ENCODE assay signal across 9 cellular contexts in genomic region chr1:106022312-106022902, GRCh38.
A peak's percentile ranks its signal among the peaks of the same experiment; 100 is the strongest.
DNase-seq lines count a peak whose midpoint lies in the region; ATAC-seq and TF ChIP-seq lines count a peak whose summit lies in the region.
"Had no signal": no experiment of that assay in that cellular context is flagged by ENCODE, and none has a peak within 500 bp of the region (broad histone marks: within the 10 kb centered on the region; RNA-seq: fewer than 3 reads in every experiment).

No MANE protein-coding gene starts in this region.

- no peaks in the 10 kb centered on the region for H3K4me1 Mint-ChIP-seq in T-helper 2 cell treated with Interferon-gamma antibody and Interleukin-4, amounts not matched to agents 5 μg/mL and 100 μg/mL, for 36 hours (ENCODE audit: low read depth)
- H3K4me1 Mint-ChIP-seq in activated T-cell treated with anti-CD3 and anti-CD28 coated beads, Interleukin-2, amount 50 U/mL, for 4 hours (ENCODE audit: low read depth) = no peaks in the 10 kb centered on the region

- DNase-seq in heart left ventricle (no peak), right atrium auricular region (ENCODE audit: low spot score) (no peak), NCI-H446 treated with DMSO at 0.1 percent for 48 hours (lab: John Stamatoyannopoulos, UW) (peak; percentile 43), erythroblast (lab: John Stamatoyannopoulos, UW) (peak; percentile 0 to 5), upper lobe of right lung (no peak), gastrocnemius medialis (no peak)
- no peak for DNase-seq in T-helper 2 cell treated with Interferon-gamma antibody and Interleukin-4, amounts not matched to agents 5 μg/mL and 100 μg/mL, for 36 hours (ENCODE audit: low spot score)
- DNase-seq in activated T-cell treated with anti-CD3 and anti-CD28 coated beads, Interleukin-2, amount 50 U/mL, for 4 hours = no peak
- DNase-seq: NCI-H2029 treated with DMSO at 0.1 percent for 48 hours had no signal

- TF ChIP-seq CTCF in heart left ventricle (IDR thresholded peaks at IDR 0.05) (peak in 11 of 12 donors; percentile 15 to 53 (median 31)), right atrium auricular region (IDR thresholded peaks at IDR 0.05) (peak in 1 of 2 donors; percentile 49), upper lobe of right lung (IDR thresholded peaks at IDR 0.05) (peak; percentile 30), gastrocnemius medialis (IDR thresholded peaks at IDR 0.05 in 4 of 5, conservative IDR thresholded peaks at IDR 0.05 in 1 of 5) (no peak)

- no peak overlapping the region for H3K4me3 ChIP-seq in heart left ventricle
- no peak overlapping the region for H3K4me3 ChIP-seq in right atrium auricular region
- H3K4me3 ChIP-seq in upper lobe of right lung = no peak overlapping the region
- no peak overlapping the region for H3K4me3 ChIP-seq in gastrocnemius medialis

- intact Hi-C loops in heart left ventricle (cut with DNase I) (loop anchor here in 3 of 10 donors (5.0 to 10.0 kb wide), 2 partner anchors 245 to 1122 kb away; partner anchors contain the start of gene NTNG1 (in 1 of the 3)), upper lobe of right lung (cut with DNase I) (no loop called here), gastrocnemius medialis (cut with DNase I; ENCODE audit: low total_unique reads) (no loop called here)

- H3K4me3 Mint-ChIP-seq in T-helper 2 cell treated with Interferon-gamma antibody and Interleukin-4, amounts not matched to agents 5 μg/mL and 100 μg/mL, for 36 hours = no peak overlapping the region
- H3K4me3 Mint-ChIP-seq in activated T-cell treated with anti-CD3 and anti-CD28 coated beads, Interleukin-2, amount 50 U/mL, for 4 hours = no peak overlapping the region

- in situ Hi-C loops in gastrocnemius medialis (cut with MboI; ENCODE audit: low sequenced_read_pairs in 4 of 4) = no loop called here

- ATAC-seq in heart left ventricle (no peak), upper lobe of right lung (no peak), gastrocnemius medialis (no peak)
- ATAC-seq in activated T-cell treated with anti-CD3 and anti-CD28 coated beads, Interleukin-2, amount 50 U/mL, for 4 hours = no peak

- H3K27me3 ChIP-seq in heart left ventricle (no peaks in the 10 kb centered on the region), right atrium auricular region (no peaks in the 10 kb centered on the region), upper lobe of right lung (no peaks in the 10 kb centered on the region), gastrocnemius medialis (no peaks in the 10 kb centered on the region)

- no peaks in the 10 kb centered on the region for H3K36me3 Mint-ChIP-seq in T-helper 2 cell treated with Interferon-gamma antibody and Interleukin-4, amounts not matched to agents 5 μg/mL and 100 μg/mL, for 36 hours (ENCODE audit: low read depth)
- H3K36me3 Mint-ChIP-seq in activated T-cell treated with anti-CD3 and anti-CD28 coated beads, Interleukin-2, amount 50 U/mL, for 4 hours (ENCODE audit: insufficient read depth) = no peaks in the 10 kb centered on the region

- peaks cover 22% of the 10 kb centered on the region for H3K9me3 Mint-ChIP-seq in T-helper 2 cell treated with Interferon-gamma antibody and Interleukin-4, amounts not matched to agents 5 μg/mL and 100 μg/mL, for 36 hours
- peaks cover 12% of the 10 kb centered on the region for H3K9me3 Mint-ChIP-seq in activated T-cell treated with anti-CD3 and anti-CD28 coated beads, Interleukin-2, amount 50 U/mL, for 4 hours

- no peak overlapping the region for H3K27ac Mint-ChIP-seq in T-helper 2 cell treated with Interferon-gamma antibody and Interleukin-4, amounts not matched to agents 5 μg/mL and 100 μg/mL, for 36 hours

- H3K9me3 ChIP-seq in heart left ventricle = no peaks in the 10 kb centered on the region
- no peaks in the 10 kb centered on the region for H3K9me3 ChIP-seq in right atrium auricular region
- H3K9me3 ChIP-seq in upper lobe of right lung = no peaks in the 10 kb centered on the region
- no peaks in the 10 kb centered on the region for H3K9me3 ChIP-seq in gastrocnemius medialis

- H3K4me1 ChIP-seq in heart left ventricle = no peaks in the 10 kb centered on the region
- H3K4me1 ChIP-seq in right atrium auricular region = no peaks in the 10 kb centered on the region
- H3K4me1 ChIP-seq in upper lobe of right lung = no peaks in the 10 kb centered on the region
- H3K4me1 ChIP-seq in gastrocnemius medialis = no peaks in the 10 kb centered on the region

- H3K27ac ChIP-seq in heart left ventricle (no peak overlapping the region), right atrium auricular region (no peak overlapping the region), upper lobe of right lung (no peak overlapping the region), gastrocnemius medialis (no peak overlapping the region)

- H3K36me3 ChIP-seq in heart left ventricle = no peaks in the 10 kb centered on the region
- H3K36me3 ChIP-seq in right atrium auricular region = no peaks in the 10 kb centered on the region
- H3K36me3 ChIP-seq in upper lobe of right lung = no peaks in the 10 kb centered on the region
- H3K36me3 ChIP-seq in gastrocnemius medialis = no peaks in the 10 kb centered on the region

- no peaks in the 10 kb centered on the region for H3K27me3 Mint-ChIP-seq in T-helper 2 cell treated with Interferon-gamma antibody and Interleukin-4, amounts not matched to agents 5 μg/mL and 100 μg/mL, for 36 hours (ENCODE audit: low read depth)
- H3K27me3 Mint-ChIP-seq in activated T-cell treated with anti-CD3 and anti-CD28 coated beads, Interleukin-2, amount 50 U/mL, for 4 hours (ENCODE audit: low read depth) = no peaks in the 10 kb centered on the region

- TF ChIP-seq POLR2A in heart left ventricle (IDR thresholded peaks at IDR 0.05) (no peak), erythroblast (IDR thresholded peaks at IDR 0.05; ENCODE audit: low read length) (no peak), gastrocnemius medialis (IDR thresholded peaks at IDR 0.05) (no peak)

- WGBS in heart left ventricle, 4 donors = 15 to 25% (median 23%) methylated on average over 2 of the region's 2 CpGs

Comparison
In these comparisons a context has a peak if more than half of its experiments do, and no peak if none do; other contexts are left out.
1. DNase-seq: peak in NCI-H446 treated with DMSO at 0.1 percent for 48 hours (single experiment) and erythroblast (2 of 2); none in heart left ventricle (0 of 5), right atrium auricular region (single experiment), upper lobe of right lung (single experiment), gastrocnemius medialis (0 of 2), T-helper 2 cell treated with Interferon-gamma antibody and Interleukin-4, amounts not matched to agents 5 μg/mL and 100 μg/mL, for 36 hours (single experiment) and activated T-cell treated with anti-CD3 and anti-CD28 coated beads, Interleukin-2, amount 50 U/mL, for 4 hours (single experiment).
2. CTCF ChIP-seq: peak in heart left ventricle (11 of 12) and upper lobe of right lung (single experiment); none in gastrocnemius medialis (0 of 5).